ENCODE assay signal across 8 cellular contexts in genomic region chr14:87992720-87993484, GRCh38. TPM values are rescaled to one million over a fixed set of nuclear protein-coding genes. Genes with fewer than 3 reads are reported as not detected.
DNase-seq lines count a peak whose midpoint lies in the region; ATAC-seq and TF ChIP-seq lines count a peak whose summit lies in the region.

Gene GALC (minus strand): TSS chr14:87993182. CDS start chr14:87993164, 18 bp downstream.

- H3K27me3 ChIP-seq in KMS-11 (ENCODE audit: insufficient read depth, low read depth) = no peaks in the 10 kb centered on the region
- H3K27me3 ChIP-seq in stomach = no peaks in the 10 kb centered on the region

- no peak for TF ChIP-seq CTCF in KMS-11 (conservative IDR thresholded peaks at IDR 0.05; ENCODE audit: low read depth, low read length)
- TF ChIP-seq CTCF in fibroblast of villous mesenchyme (IDR thresholded peaks at IDR 0.05; ENCODE audit: insufficient read depth, low read depth, low read length) = no peak
- TF ChIP-seq CTCF in neural crest cell (conservative IDR thresholded peaks at IDR 0.05) = no peak
- TF ChIP-seq CTCF in stomach (IDR thresholded peaks at IDR 0.05) = no peak

- no peaks in the 10 kb centered on the region for H4K20me1 ChIP-seq in KMS-11 (ENCODE audit: insufficient read depth)

- DNase-seq in DMS 273 (lab: John Stamatoyannopoulos, UW; ENCODE audit: unreplicated experiment) (peak; percentile 92), SIG-M5 treated with dmso at 0.1 percent for 504 hours (lab: John Stamatoyannopoulos, UW; ENCODE audit: unreplicated experiment) (peak; percentile 83), fibroblast of villous mesenchyme (ENCODE audit: low read depth) (peak; percentile 96), neural crest cell (ENCODE audit: low read depth, low spot score) (peak; percentile 85), stomach (peak; percentile 96)
- DNase-seq in activated naive CD4-positive, alpha-beta T cell (lab: John Stamatoyannopoulos, UW) = peak; percentile 72 to 93 (median 84)

- no peak within 1 kb of the TSS for H3K4me3 ChIP-seq in KMS-11 (IDR thresholded peaks at IDR 0.05; ENCODE audit: insufficient read depth, low read depth, low read length)
- peak within 1 kb of the TSS; percentile 71 for H3K4me3 ChIP-seq in fibroblast of villous mesenchyme (ENCODE audit: low read depth, low read length)
- peak within 1 kb of the TSS; percentile 59 to 88 (median 78) for H3K4me3 ChIP-seq in stomach

- peak within 1 kb of the TSS; percentile 59 for H3K4me2 ChIP-seq in KMS-11

- WGBS in stomach, 5 donors = 0 to 1% (median 1%) methylated on average over 29 to 79 of the region's 79 CpGs

- H3K4me3 Mint-ChIP-seq in neural crest cell = peak within 1 kb of the TSS; percentile 89

- no peaks in the 10 kb centered on the region for H3K27me3 Mint-ChIP-seq in neural crest cell (ENCODE audit: low read depth)

- peaks cover 35% of the 10 kb centered on the region for H3K4me1 Mint-ChIP-seq in neural crest cell

- H3K27ac ChIP-seq in KMS-11 (peak within 1 kb of the TSS; percentile 48; the same call in 1 of the 2 replicates), stomach (peak within 1 kb of the TSS; percentile 90 to 99 (median 95))

- intact Hi-C loops in stomach (cut with DNase I; ENCODE audit: low total_unique reads) = no loop called here

- peak within 1 kb of the TSS; percentile 63 for H3K9ac ChIP-seq in KMS-11

- ATAC-seq in GM21515 (IDR thresholded peaks at IDR 0.05; ENCODE audit: unreplicated experiment) = peak; percentile 89

- no peak for TF ChIP-seq EP300 in stomach (IDR thresholded peaks at IDR 0.05)

- H3K9me3 Mint-ChIP-seq in neural crest cell = peaks cover 3% of the 10 kb centered on the region

- H2AFZ ChIP-seq in KMS-11 (ENCODE audit: low read depth) = peak within 1 kb of the TSS; percentile 85

- no peaks in the 10 kb centered on the region for H3K9me3 ChIP-seq in stomach

- TF ChIP-seq POLR2A in stomach (IDR thresholded peaks at IDR 0.05) = no peak

- H3K79me2 ChIP-seq in KMS-11 (ENCODE audit: insufficient read depth, low read depth) = no peaks in the 10 kb centered on the region

- no peaks in the 10 kb centered on the region for H3K4me1 ChIP-seq in KMS-11 (ENCODE audit: low read depth, poor library complexity, severe bottlenecking)
- H3K4me1 ChIP-seq in stomach = peaks cover 0 to 60% (median 31%) of the 10 kb centered on the region in 4 donors

- H3K36me3 ChIP-seq in KMS-11 (ENCODE audit: insufficient read depth) (no peaks in the 10 kb centered on the region), stomach (no peaks in the 10 kb centered on the region)

- peak within 1 kb of the TSS; percentile 98 for H3K27ac Mint-ChIP-seq in neural crest cell (ENCODE audit: unreplicated experiment)

- H3K36me3 Mint-ChIP-seq in neural crest cell (ENCODE audit: low read depth) = no peaks in the 10 kb centered on the region

RNA-seq across cellular contexts. Expression of gene GALC, which starts in this region (rescaled TPM):
- total RNA-seq in fibroblast of villous mesenchyme = 18.0 and 19.9 TPM in 2 replicates
- 19.9 and 21.2 TPM in 2 replicates for total RNA-seq in neural crest cell
- 10 to 100 TPM in 4 of 5 donors, 1 to 10 TPM in 1; 2.3 to 50.4 (median 32.0) TPM for total RNA-seq in stomach
- polyA plus RNA-seq in stomach = 1 to 10 TPM; 2.3 to 9.0 (median 4.6) TPM
